Comparison of ENCODE assay signal across 9 cellular contexts in genomic region chr14:37593496-37594237, GRCh38. TPM values are rescaled to one million over a fixed set of nuclear protein-coding genes. Genes with fewer than 3 reads are reported as not detected.
DNase-seq lines count a peak whose midpoint lies in the region; TF ChIP-seq lines count a peak whose summit lies in the region.
"Had no signal": no experiment of that assay in that cellular context is flagged by ENCODE, and none has a peak within 500 bp of the region (broad histone marks: within the 10 kb centered on the region; RNA-seq: fewer than 3 reads in every experiment).

No MANE protein-coding gene starts in this region.

- peak; percentile 32 for DNase-seq in NCI-H2171 treated with DMSO at 0.1 percent for 48 hours (lab: John Stamatoyannopoulos, UW)
- DNase-seq in NCI-H2171 (lab: John Stamatoyannopoulos, UW), result no peak
- DNase-seq in PC-9, result no peak
- DNase-seq in skeletal muscle cell (ENCODE audit: low read depth), result no peak
- no peak for DNase-seq in OCI-M2 (lab: John Stamatoyannopoulos, UW; ENCODE audit: unreplicated experiment)
- DNase-seq in testis, result no peak
- no peak for DNase-seq in hypothalamus (lab: John Stamatoyannopoulos, UW)

- 0 out of 2 replicates have a peak overlapping the region, but pooled peaks have one; percentile 55 for H2AFZ ChIP-seq in PC-9

- WGBS in esophagus, 2 donors, result 9 to 13% methylated on average over 14 of the region's 14 CpGs
- WGBS in testis, 2 donors, result 15 to 16% methylated on average over 14 of the region's 14 CpGs

- TF ChIP-seq CTCF in PC-9 (conservative IDR thresholded peaks at IDR 0.05), result no peak
- no peak for TF ChIP-seq CTCF in testis (IDR thresholded peaks at IDR 0.05)

- H3K36me3 ChIP-seq in PC-9 (ENCODE audit: low read depth) (peaks cover 21% of the 10 kb centered on the region; the same call in 1 of the 2 replicates), esophagus (ENCODE audit: control insufficient read depth in 2 of 2, insufficient read depth in 2 of 2, low read length in 1 of 2) (no peaks in the 10 kb centered on the region), testis (ENCODE audit: low read depth, missing control alignments) (no peaks in the 10 kb centered on the region)

- intact Hi-C loops in PC-9 (cut with micrococcal nuclease; ENCODE audit: unreplicated experiment) (loop anchor here (1.0 to 10.0 kb wide), 4 partner anchors 281 to 619 kb away; no protein-coding TSS in a partner anchor), testis (cut with DNase I; ENCODE audit: low total_unique reads) (loop anchor here (10.0 kb wide), 1 partner anchor 339 kb away; no protein-coding TSS in a partner anchor)

- H3K9me3 ChIP-seq in PC-9 (ENCODE audit: insufficient read depth, low read depth), result no peaks in the 10 kb centered on the region
- no peaks in the 10 kb centered on the region for H3K9me3 ChIP-seq in esophagus (ENCODE audit: control insufficient read depth in 2 of 2, insufficient read depth in 1 of 2, low read depth in 1 of 2, low read length in 1 of 2)
- H3K9me3 ChIP-seq in testis, result no peaks in the 10 kb centered on the region

- no peaks in the 10 kb centered on the region for H3K9me2 ChIP-seq in PC-9 (ENCODE audit: insufficient read depth)

- no peaks in the 10 kb centered on the region for H4K20me1 ChIP-seq in PC-9 (ENCODE audit: insufficient read depth)

- H3F3A ChIP-seq in PC-9 (ENCODE audit: insufficient read depth, low read depth), result peaks cover 31% of the 10 kb centered on the region

- H3K4me1 ChIP-seq in PC-9 (replicated peaks; ENCODE audit: insufficient read depth) (no peaks in the 10 kb centered on the region), esophagus (ENCODE audit: control insufficient read depth in 2 of 2, insufficient read depth in 2 of 2, low read length in 1 of 2) (peaks cover 0 to 1% of the 10 kb centered on the region in 2 donors), testis (peaks cover 11% of the 10 kb centered on the region)

- CTCF ChIA-PET in PC-9 (lab: Charles Lee), result no interaction called here

- POLR2A ChIA-PET in PC-9 (lab: Charles Lee; ENCODE audit: unreplicated experiment), result no interaction called here

- TF ChIP-seq POLR2A in testis (IDR thresholded peaks at IDR 0.05), result no peak

- H3K4me3 ChIP-seq in PC-9, result peak overlapping the region; percentile 94
- peak overlapping the region; percentile 73 to 79 for H3K4me3 ChIP-seq in esophagus (ENCODE audit: low read depth in 1 of 2, low read length in 2 of 2)
- peak overlapping the region; percentile 51 for H3K4me3 ChIP-seq in skeletal muscle cell (ENCODE audit: low read depth, low read length)
- peak overlapping the region in 1 of 2 donors; percentile 43 for H3K4me3 ChIP-seq in testis

- H3K27ac ChIP-seq in PC-9 (peak overlapping the region; percentile 99), esophagus (ENCODE audit: low read depth in 2 of 2, low read length in 1 of 2) (peak overlapping the region; percentile 96 to 97), testis (no peak overlapping the region)

- peaks cover 85% of the 10 kb centered on the region for H3K79me2 ChIP-seq in PC-9 (ENCODE audit: low read depth)

- H3K27me3 ChIP-seq in PC-9 (ENCODE audit: insufficient read depth, low read depth), result no peaks in the 10 kb centered on the region
- no peaks in the 10 kb centered on the region for H3K27me3 ChIP-seq in esophagus (ENCODE audit: control insufficient read depth in 1 of 2, insufficient read depth in 2 of 2, low read length in 2 of 2)
- H3K27me3 ChIP-seq in testis, result peaks cover 11% of the 10 kb centered on the region

- BruUV-seq in PC-9 (replicated peaks; lab: Mats Ljungman, UMichigan), result no TSS peak

- H3K4me2 ChIP-seq in PC-9, result peak overlapping the region; percentile 96

RNA-seq across cellular contexts. Expression of gene FOXA1, which starts 1.4 kb away (rescaled TPM):
- 35.4 and 42.6 TPM in 2 replicates for total RNA-seq in PC-9 (2021)
- 10 to 100 TPM in 1 of 2 donors, 1 to 10 TPM in 1; 9.5 to 10.1 TPM for polyA plus RNA-seq in esophagus
- total RNA-seq in testis, result 1 to 10 TPM; 2.2 to 3.0 TPM
- 0.95 TPM for polyA plus RNA-seq in testis (ENCODE audit: insufficient read depth, low read depth, low replicate concordance)
- total RNA-seq: M059J had no signal

RNA-seq across cellular contexts. Expression of gene TTC6, which starts 1.8 kb away (rescaled TPM):
- total RNA-seq in PC-9 (2021) (4.7 and 5.2 TPM in 2 replicates), testis (10 to 100 TPM; 11.2 to 17.2 TPM)
- polyA plus RNA-seq in esophagus (1 to 10 TPM in 1 of 2 donors, under 1 TPM in 1; 0.27 to 2.4 TPM), testis (ENCODE audit: insufficient read depth, low read depth, low replicate concordance) (12.4 TPM)
- total RNA-seq: M059J had no signal

Comparison
In these comparisons a context has a peak if more than half of its experiments do, and no peak if none do; other contexts are left out.
1. H3K27ac ChIP-seq: peak in PC-9 (single experiment) and esophagus (2 of 2); none in testis (0 of 2).